Comparison of ENCODE assay signal across 10 cellular contexts in the genomic region with DNA sequence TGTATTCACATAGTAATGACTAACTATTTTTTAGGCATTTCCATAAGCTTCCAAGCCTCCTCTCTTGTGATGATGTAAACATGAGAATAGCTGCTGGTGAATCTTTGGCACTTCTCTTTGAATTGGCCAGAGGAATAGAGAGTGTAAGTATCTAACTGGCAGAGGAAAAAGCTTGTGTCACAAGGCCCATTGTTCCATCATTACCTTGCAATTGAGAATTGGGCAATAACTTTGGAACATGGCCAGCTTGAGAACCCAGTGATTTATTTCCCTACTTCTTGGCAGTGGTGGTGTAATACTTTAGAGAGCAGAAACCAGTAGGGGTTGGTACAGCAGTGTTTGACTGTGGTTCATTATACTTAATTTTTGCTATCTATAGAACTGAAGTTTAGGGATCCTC. TPM values are rescaled to one million over a fixed set of nuclear protein-coding genes. Genes with fewer than 3 reads are reported as not detected.
DNase-seq lines count a peak whose midpoint lies in the region; ATAC-seq and TF ChIP-seq lines count a peak whose summit lies in the region.
"Had no signal": no experiment of that assay in that cellular context is flagged by ENCODE, and none has a peak within 500 bp of the region (broad histone marks: within the 10 kb centered on the region; RNA-seq: fewer than 3 reads in every experiment).

No MANE protein-coding gene starts in this region.

- H3K27ac ChIP-seq in esophagus squamous epithelium, result peak overlapping the region in 3 of 4 donors; percentile 4 to 25 (median 7)

- H3K4me1 Mint-ChIP-seq in osteocyte (ENCODE audit: unreplicated experiment), result no peaks in the 10 kb centered on the region
- peaks cover 1% of the 10 kb centered on the region for H3K4me1 Mint-ChIP-seq in activated naive CD8-positive, alpha-beta T cell treated with anti-CD3 and anti-CD28 coated beads, Interleukin-2, amount 50 U/mL, for 24 hours
- H3K4me1 Mint-ChIP-seq: WTC11 had no signal

- H3K4me1 ChIP-seq in esophagus squamous epithelium, result peaks cover 0 to 13% (median 7%) of the 10 kb centered on the region in 3 donors

- H3K4me3 ChIP-seq in esophagus squamous epithelium, result no peak overlapping the region
- H3K4me3 ChIP-seq: GM12878 had no signal

- TF ChIP-seq POLR2A in esophagus squamous epithelium (IDR thresholded peaks at IDR 0.05), result no peak

- no peaks in the 10 kb centered on the region for H3K27me3 Mint-ChIP-seq in osteocyte (ENCODE audit: unreplicated experiment)
- H3K27me3 Mint-ChIP-seq in activated naive CD8-positive, alpha-beta T cell treated with anti-CD3 and anti-CD28 coated beads, Interleukin-2, amount 50 U/mL, for 24 hours, result no peaks in the 10 kb centered on the region

- no peak for ATAC-seq in GM21717 (IDR thresholded peaks at IDR 0.05; ENCODE audit: unreplicated experiment)
- ATAC-seq in activated naive CD8-positive, alpha-beta T cell treated with anti-CD3 and anti-CD28 coated beads, Interleukin-2, amount 50 U/mL, for 24 hours, result no peak
- ATAC-seq: GM12878, WTC11 had no signal

- intact Hi-C loops in esophagus squamous epithelium (cut with DNase I), result no loop called here

- H3K36me3 Mint-ChIP-seq in osteocyte (ENCODE audit: unreplicated experiment), result peaks cover 69% of the 10 kb centered on the region
- H3K36me3 Mint-ChIP-seq in activated naive CD8-positive, alpha-beta T cell treated with anti-CD3 and anti-CD28 coated beads, Interleukin-2, amount 50 U/mL, for 24 hours (ENCODE audit: low read depth), result peaks cover 67% of the 10 kb centered on the region

- H3K9me3 Mint-ChIP-seq in osteocyte (ENCODE audit: unreplicated experiment), result no peaks in the 10 kb centered on the region
- H3K9me3 Mint-ChIP-seq in activated naive CD8-positive, alpha-beta T cell treated with anti-CD3 and anti-CD28 coated beads, Interleukin-2, amount 50 U/mL, for 24 hours, result no peaks in the 10 kb centered on the region
- H3K9me3 Mint-ChIP-seq: WTC11 had no signal

- H3K27ac Mint-ChIP-seq in osteocyte (ENCODE audit: unreplicated experiment), result peak overlapping the region; percentile 15
- no peak overlapping the region for H3K27ac Mint-ChIP-seq in activated naive CD8-positive, alpha-beta T cell treated with anti-CD3 and anti-CD28 coated beads, Interleukin-2, amount 50 U/mL, for 24 hours
- H3K27ac Mint-ChIP-seq: WTC11 had no signal

- DNase-seq in EL (peak; percentile 64), NCI-H774 (lab: John Stamatoyannopoulos, UW) (peak; percentile 21), esophagus squamous epithelium (lab: John Stamatoyannopoulos, UW) (no peak), osteocyte (ENCODE audit: extremely low spot score, unreplicated experiment) (no peak), GM20000 (ENCODE audit: low spot score) (no peak), activated gamma-delta T cell treated with Interleukin-2 at 50 U/mL for 16 hours (no peak)
- no peak for DNase-seq in activated naive CD8-positive, alpha-beta T cell treated with anti-CD3 and anti-CD28 coated beads, Interleukin-2, amount 50 U/mL, for 24 hours

- H3K4me3 Mint-ChIP-seq in osteocyte (ENCODE audit: unreplicated experiment), result no peak overlapping the region
- no peak overlapping the region for H3K4me3 Mint-ChIP-seq in activated naive CD8-positive, alpha-beta T cell treated with anti-CD3 and anti-CD28 coated beads, Interleukin-2, amount 50 U/mL, for 24 hours
- H3K4me3 Mint-ChIP-seq: WTC11 had no signal

- TF ChIP-seq CTCF in esophagus squamous epithelium (IDR thresholded peaks at IDR 0.05) (no peak), osteocyte (IDR thresholded peaks at IDR 0.05) (no peak), GM20000 (IDR thresholded peaks at IDR 0.05; ENCODE audit: extremely low read depth, missing control alignments) (no peak)

- H3K27me3 ChIP-seq in esophagus squamous epithelium, result no peaks in the 10 kb centered on the region

- no peaks in the 10 kb centered on the region for H3K9me3 ChIP-seq in esophagus squamous epithelium

- peaks cover 5 to 100% (median 20%) of the 10 kb centered on the region in 3 donors for H3K36me3 ChIP-seq in esophagus squamous epithelium

RNA-seq across cellular contexts. Expression of gene IFRD1, which starts 12.0 kb away (rescaled TPM):
- total RNA-seq in esophagus squamous epithelium, result 10 to 100 TPM; 19.4 to 52.1 (median 31.1) TPM
- 75.2 and 78.3 TPM in 2 replicates for total RNA-seq in osteocyte

RNA-seq across cellular contexts. Expression of gene LSMEM1, which starts 18.6 kb away (rescaled TPM):
- total RNA-seq in esophagus squamous epithelium (1 to 10 TPM in 2 of 4 donors, under 1 TPM in 2; 0.40 to 2.7 (median 1.4) TPM), osteocyte (1.5 and 2.3 TPM in 2 replicates)

Comparison
In these comparisons a context has a peak if more than half of its experiments do, and no peak if none do; other contexts are left out.
1. DNase-seq: peak in EL (single experiment) and NCI-H774 (single experiment); none in esophagus squamous epithelium (single experiment), osteocyte (single experiment), GM20000 (single experiment), activated gamma-delta T cell treated with Interleukin-2 at 50 U/mL for 16 hours (single experiment) and activated naive CD8-positive, alpha-beta T cell treated with anti-CD3 and anti-CD28 coated beads, Interleukin-2, amount 50 U/mL, for 24 hours (single experiment).